In genomic region chr6:111730835-111731234, GRCh38 we compare ENCODE assay signal across 12 cellular contexts.
DNase-seq lines count a peak whose midpoint lies in the region; ATAC-seq lines count a peak whose summit lies in the region.
"Had no signal": no experiment of that assay in that cellular context is flagged by ENCODE, and none has a peak within 500 bp of the region (broad histone marks: within the 10 kb centered on the region; RNA-seq: fewer than 3 reads in every experiment).

No MANE protein-coding gene starts in this region.

- no peak overlapping the region for H2AFZ ChIP-seq in Karpas-422 (ENCODE audit: low read length)

- no peak overlapping the region for H3K4me2 ChIP-seq in Karpas-422 (ENCODE audit: low read depth, low read length, poor library complexity, severe bottlenecking)

- H3K4me1 Mint-ChIP-seq in activated naive CD8-positive, alpha-beta T cell treated with anti-CD3 and anti-CD28 coated beads, Interleukin-2, amount 50 U/mL, for 24 hours = peaks cover 92% of the 10 kb centered on the region

- no peaks in the 10 kb centered on the region for H3K27me3 ChIP-seq in Karpas-422 (ENCODE audit: low read length)

- peaks cover 72% of the 10 kb centered on the region for H3K4me1 ChIP-seq in Karpas-422 (ENCODE audit: low read length)

- H3K36me3 Mint-ChIP-seq in activated naive CD8-positive, alpha-beta T cell treated with anti-CD3 and anti-CD28 coated beads, Interleukin-2, amount 50 U/mL, for 24 hours (ENCODE audit: low read depth) = peaks cover 95% of the 10 kb centered on the region

- peaks cover 32% of the 10 kb centered on the region for H3K36me3 ChIP-seq in Karpas-422 (ENCODE audit: insufficient read depth, low read length)

- no peak overlapping the region for H3K4me3 Mint-ChIP-seq in activated naive CD8-positive, alpha-beta T cell treated with anti-CD3 and anti-CD28 coated beads, Interleukin-2, amount 50 U/mL, for 24 hours
- H3K4me3 Mint-ChIP-seq: activated CD8-positive, alpha-beta memory T cell treated with anti-CD3 and anti-CD28 coated beads, Interleukin-2, amount 10 ng/mL, durations not matched to agents 7 days and 5 days had no signal

- no peaks in the 10 kb centered on the region for H3K9me2 ChIP-seq in Karpas-422 (replicated peaks; ENCODE audit: insufficient read depth, low read length)

- no peaks in the 10 kb centered on the region for H4K20me1 ChIP-seq in Karpas-422 (ENCODE audit: insufficient read depth, low read depth, low read length)

- H3K9me3 ChIP-seq in Karpas-422 (ENCODE audit: low read length) = peaks cover 10% of the 10 kb centered on the region; the same call in 1 of the 2 replicates

- H3K9me3 Mint-ChIP-seq in activated naive CD8-positive, alpha-beta T cell treated with anti-CD3 and anti-CD28 coated beads, Interleukin-2, amount 50 U/mL, for 24 hours = peaks cover 15% of the 10 kb centered on the region

- 0 out of 2 replicates have a peak overlapping the region, but pooled peaks have one; percentile 31 for H3K9ac ChIP-seq in Karpas-422 (ENCODE audit: low read length)

- H3K27ac Mint-ChIP-seq in activated naive CD8-positive, alpha-beta T cell treated with anti-CD3 and anti-CD28 coated beads, Interleukin-2, amount 50 U/mL, for 24 hours = peak overlapping the region; percentile 76
- H3K27ac Mint-ChIP-seq: activated CD8-positive, alpha-beta memory T cell treated with anti-CD3 and anti-CD28 coated beads, Interleukin-2, amount 10 ng/mL, durations not matched to agents 7 days and 5 days had no signal

- peak overlapping the region; percentile 80 for H3K27ac ChIP-seq in Karpas-422 (ENCODE audit: low read length)

- no peaks in the 10 kb centered on the region for H3K27me3 Mint-ChIP-seq in activated naive CD8-positive, alpha-beta T cell treated with anti-CD3 and anti-CD28 coated beads, Interleukin-2, amount 50 U/mL, for 24 hours
- H3K27me3 Mint-ChIP-seq: activated CD8-positive, alpha-beta memory T cell treated with anti-CD3 and anti-CD28 coated beads, Interleukin-2, amount 10 ng/mL, durations not matched to agents 7 days and 5 days had no signal

- no peak for ATAC-seq in activated naive CD8-positive, alpha-beta T cell treated with anti-CD3 and anti-CD28 coated beads, Interleukin-2, amount 50 U/mL, for 24 hours
- ATAC-seq: activated CD8-positive, alpha-beta memory T cell treated with anti-CD3 and anti-CD28 coated beads, Interleukin-2, amount 10 ng/mL, durations not matched to agents 7 days and 5 days had no signal

- no peak overlapping the region for H3K4me3 ChIP-seq in Karpas-422 (ENCODE audit: low read length)

- DNase-seq in Karpas-422 (no peak), hippocampal formation (lab: John Stamatoyannopoulos, UW) (peak; percentile 35 to 60), putamen (ENCODE audit: low spot score) (peak; percentile 68), HPDE6-E6E7 (ENCODE audit: extremely low spot score) (no peak), T-helper 9 cell (no peak), ureter (ENCODE audit: low spot score) (no peak)
- no peak for DNase-seq in activated naive CD8-positive, alpha-beta T cell treated with anti-CD3 and anti-CD28 coated beads, Interleukin-2, amount 50 U/mL, for 24 hours
- DNase-seq: activated CD8-positive, alpha-beta memory T cell treated with anti-CD3 and anti-CD28 coated beads, Interleukin-2, amount 10 ng/mL, durations not matched to agents 7 days and 5 days; cortex of kidney; KG1; NCI-H510A; stimulated activated CD4-positive, alpha-beta T cell treated with anti-CD3 and anti-CD28 coated beads, Interleukin-4, amount 100 ng/mL, for 4 hours had no signal

- peaks cover 82% of the 10 kb centered on the region for H3K79me2 ChIP-seq in Karpas-422 (ENCODE audit: low read length)

Comparison
In these comparisons a context has a peak if more than half of its experiments do, and no peak if none do; other contexts are left out.
1. DNase-seq: peak in hippocampal formation (2 of 2) and putamen (single experiment); none in Karpas-422 (single experiment), activated naive CD8-positive, alpha-beta T cell treated with anti-CD3 and anti-CD28 coated beads, Interleukin-2, amount 50 U/mL, for 24 hours (single experiment), HPDE6-E6E7 (single experiment), T-helper 9 cell (single experiment) and ureter (single experiment).